In genomic region chr1:103461171-103462105, GRCh38 we compare ENCODE assay signal across 8 cellular contexts.
DNase-seq lines count a peak whose midpoint lies in the region; ATAC-seq and TF ChIP-seq lines count a peak whose summit lies in the region.

No MANE protein-coding gene starts in this region.

- TF ChIP-seq CTCF in osteocyte (IDR thresholded peaks at IDR 0.05): peak; percentile 81

- no peak overlapping the region for H3K27ac Mint-ChIP-seq in osteocyte (ENCODE audit: unreplicated experiment)
- no peak overlapping the region for H3K27ac Mint-ChIP-seq in T-helper 2 cell treated with Interferon-gamma antibody and Interleukin-4, amounts not matched to agents 5 μg/mL and 100 μg/mL, for 36 hours

- ATAC-seq in GM21367 (IDR thresholded peaks at IDR 0.05; ENCODE audit: unreplicated experiment): peak; percentile 77

- H3K4me1 Mint-ChIP-seq in osteocyte (ENCODE audit: unreplicated experiment): peaks cover 16% of the 10 kb centered on the region
- no peaks in the 10 kb centered on the region for H3K4me1 Mint-ChIP-seq in T-helper 2 cell treated with Interferon-gamma antibody and Interleukin-4, amounts not matched to agents 5 μg/mL and 100 μg/mL, for 36 hours (ENCODE audit: low read depth)

- H3K27me3 Mint-ChIP-seq in osteocyte (ENCODE audit: unreplicated experiment): no peaks in the 10 kb centered on the region
- no peaks in the 10 kb centered on the region for H3K27me3 Mint-ChIP-seq in T-helper 2 cell treated with Interferon-gamma antibody and Interleukin-4, amounts not matched to agents 5 μg/mL and 100 μg/mL, for 36 hours (ENCODE audit: low read depth)

- DNase-seq in COR-L47 (lab: John Stamatoyannopoulos, UW) (peak; percentile 6), NCI-H1105 (lab: John Stamatoyannopoulos, UW) (peak; percentile 22), cerebellar cortex (ENCODE audit: low spot score) (peak; percentile 41), osteocyte (ENCODE audit: extremely low spot score, unreplicated experiment) (no peak), DMS153 treated with DMSO at 0.1 percent for 48 hours (lab: John Stamatoyannopoulos, UW; ENCODE audit: unreplicated experiment) (no peak)
- no peak for DNase-seq in stimulated activated CD4-positive, alpha-beta T cell treated with anti-CD3 and anti-CD28 coated beads, Interleukin-4, amount 100 ng/mL, for 1 hour
- no peak for DNase-seq in T-helper 2 cell treated with Interferon-gamma antibody and Interleukin-4, amounts not matched to agents 5 μg/mL and 100 μg/mL, for 36 hours (ENCODE audit: low spot score)

- H3K36me3 Mint-ChIP-seq in osteocyte (ENCODE audit: unreplicated experiment): no peaks in the 10 kb centered on the region
- H3K36me3 Mint-ChIP-seq in T-helper 2 cell treated with Interferon-gamma antibody and Interleukin-4, amounts not matched to agents 5 μg/mL and 100 μg/mL, for 36 hours (ENCODE audit: low read depth): no peaks in the 10 kb centered on the region

- no peaks in the 10 kb centered on the region for H3K9me3 Mint-ChIP-seq in osteocyte (ENCODE audit: unreplicated experiment)
- H3K9me3 Mint-ChIP-seq in T-helper 2 cell treated with Interferon-gamma antibody and Interleukin-4, amounts not matched to agents 5 μg/mL and 100 μg/mL, for 36 hours: no peaks in the 10 kb centered on the region

- H3K4me3 Mint-ChIP-seq in osteocyte (ENCODE audit: unreplicated experiment): no peak overlapping the region
- no peak overlapping the region for H3K4me3 Mint-ChIP-seq in T-helper 2 cell treated with Interferon-gamma antibody and Interleukin-4, amounts not matched to agents 5 μg/mL and 100 μg/mL, for 36 hours

Comparison
In these comparisons a context has a peak if more than half of its experiments do, and no peak if none do; other contexts are left out.
1. DNase-seq: peak in COR-L47 (single experiment), NCI-H1105 (single experiment) and cerebellar cortex (single experiment); none in osteocyte (single experiment), DMS153 treated with DMSO at 0.1 percent for 48 hours (single experiment), stimulated activated CD4-positive, alpha-beta T cell treated with anti-CD3 and anti-CD28 coated beads, Interleukin-4, amount 100 ng/mL, for 1 hour (single experiment) and T-helper 2 cell treated with Interferon-gamma antibody and Interleukin-4, amounts not matched to agents 5 μg/mL and 100 μg/mL, for 36 hours (single experiment).